ENCODE assay signal across 8 cellular contexts in genomic region chr1:42381424-42381673, GRCh38. TPM values are rescaled to one million over a fixed set of nuclear protein-coding genes. Genes with fewer than 3 reads are reported as not detected.
DNase-seq lines count a peak whose midpoint lies in the region; ATAC-seq and TF ChIP-seq lines count a peak whose summit lies in the region.
"Had no signal": no experiment of that assay in that cellular context is flagged by ENCODE, and none has a peak within 500 bp of the region (broad histone marks: within the 10 kb centered on the region; RNA-seq: fewer than 3 reads in every experiment).

No MANE protein-coding gene starts in this region.

- H3K27me3 Mint-ChIP-seq in osteocyte (ENCODE audit: unreplicated experiment): peaks cover 55% of the 10 kb centered on the region

- H3K4me1 Mint-ChIP-seq in osteocyte (ENCODE audit: unreplicated experiment): peaks cover 5% of the 10 kb centered on the region

- H3K79me2 ChIP-seq in DND-41 (ENCODE audit: insufficient read depth, low read length): no peaks in the 10 kb centered on the region

- H3K36me3 ChIP-seq in DND-41 (ENCODE audit: insufficient read depth, low read length): no peaks in the 10 kb centered on the region; the same call in 1 of the 2 replicates
- H3K36me3 ChIP-seq in HUES64 (ENCODE audit: insufficient read depth, low read length): no peaks in the 10 kb centered on the region
- H3K36me3 ChIP-seq in colonic mucosa: no peaks in the 10 kb centered on the region

- H3K9me3 ChIP-seq in DND-41 (ENCODE audit: insufficient read depth, low read length, severe bottlenecking) (no peaks in the 10 kb centered on the region), HUES64 (ENCODE audit: insufficient read depth, low read depth, low read length) (no peaks in the 10 kb centered on the region), colonic mucosa (no peaks in the 10 kb centered on the region)

- H3K9ac ChIP-seq in DND-41 (ENCODE audit: low read depth, low read length) (peak overlapping the region; percentile 71), HUES64 (ENCODE audit: low read depth, low read length) (no peak overlapping the region), colonic mucosa (ENCODE audit: low read depth in 2 of 2, low read length in 2 of 2) (no peak overlapping the region)

- no peak for TF ChIP-seq CTCF in DND-41 (IDR thresholded peaks at IDR 0.05; ENCODE audit: borderline replicate concordance, extremely low read depth, low read length, poor library complexity, severe bottlenecking)
- no peak for TF ChIP-seq CTCF in colonic mucosa (IDR thresholded peaks at IDR 0.05)
- TF ChIP-seq CTCF in osteocyte (IDR thresholded peaks at IDR 0.05): no peak

- H4K20me1 ChIP-seq in DND-41 (ENCODE audit: insufficient read depth, low read length): no peaks in the 10 kb centered on the region

- H3K27ac ChIP-seq in DND-41 (ENCODE audit: low read length) (no peak overlapping the region; the same call in 1 of the 2 replicates), HUES64 (ENCODE audit: low read depth, low read length) (no peak overlapping the region), colonic mucosa (no peak overlapping the region)

- DNase-seq in DND-41: no peak
- DNase-seq in colonic mucosa: no peak
- no peak for DNase-seq in osteocyte (ENCODE audit: extremely low spot score, unreplicated experiment)
- no peak for DNase-seq in AG08396 (ENCODE audit: low spot score)
- no peak for DNase-seq in GM03348 (ENCODE audit: low spot score)
- DNase-seq in GF-D8 (lab: John Stamatoyannopoulos, UW): no peak

- no peaks in the 10 kb centered on the region for H3K9me3 Mint-ChIP-seq in osteocyte (ENCODE audit: unreplicated experiment)

- H3K27ac Mint-ChIP-seq in osteocyte (ENCODE audit: unreplicated experiment): no peak overlapping the region

- WGBS in HUES64: 57% methylated on average over 2 of the region's 2 CpGs

- H3K4me3 ChIP-seq in DND-41 (ENCODE audit: low read depth in 1 of 2, low read length in 2 of 2) (peak overlapping the region; percentile 47 to 95), HUES64 (ENCODE audit: low read length) (peak overlapping the region; percentile 64), colonic mucosa (peak overlapping the region; percentile 63)

- H2AFZ ChIP-seq in DND-41 (ENCODE audit: low read depth, low read length): peak overlapping the region; percentile 97

- H3K27me3 ChIP-seq in DND-41 (ENCODE audit: insufficient read depth, low read length, poor library complexity): peaks cover 16% of the 10 kb centered on the region
- peaks cover 39% of the 10 kb centered on the region for H3K27me3 ChIP-seq in HUES64 (ENCODE audit: insufficient read depth, low read length)
- peaks cover 5% of the 10 kb centered on the region for H3K27me3 ChIP-seq in colonic mucosa

- peak overlapping the region; percentile 97 for H3K4me2 ChIP-seq in DND-41 (ENCODE audit: insufficient read depth, low read length)

- intact Hi-C loops in colonic mucosa (cut with DNase I): no loop called here

- H3K36me3 Mint-ChIP-seq in osteocyte (ENCODE audit: unreplicated experiment): no peaks in the 10 kb centered on the region

- no peak for ATAC-seq in DND-41 (ENCODE audit: insufficient read depth, low read depth)

- peak overlapping the region; percentile 60 for H3K4me3 Mint-ChIP-seq in osteocyte (ENCODE audit: unreplicated experiment)

- H3K4me1 ChIP-seq in DND-41 (ENCODE audit: insufficient read depth, low read length): peaks cover 24% of the 10 kb centered on the region
- H3K4me1 ChIP-seq in HUES64 (ENCODE audit: insufficient read depth, low read length): peaks cover 12% of the 10 kb centered on the region
- H3K4me1 ChIP-seq in colonic mucosa: no peaks in the 10 kb centered on the region

RNA-seq across cellular contexts. Expression of gene RIMKLA, which starts 0.8 kb away (rescaled TPM):
- polyA plus RNA-seq in HUES64 (2013, experiment 1 of 2): 2.0 TPM
- 2.7 TPM for polyA plus RNA-seq in HUES64 (2013, experiment 2 of 2)
- total RNA-seq in colonic mucosa (10 to 100 TPM; 14.3 to 30.9 TPM), osteocyte (not detected in 2 replicates)
- total RNA-seq: endothelial cell of umbilical vein had no signal

RNA-seq across cellular contexts. Expression of gene FOXJ3, which starts 46.3 kb away (rescaled TPM):
- polyA plus RNA-seq in HUES64 (2013, experiment 1 of 2): 25.1 TPM
- 28.0 TPM for polyA plus RNA-seq in HUES64 (2013, experiment 2 of 2)
- total RNA-seq in colonic mucosa (10 to 100 TPM; 39.9 to 44.8 TPM), osteocyte (33.6 and 34.6 TPM in 2 replicates)

Comparison
In these comparisons a context has a peak if more than half of its experiments do, and no peak if none do; other contexts are left out.
1. RNA of gene RIMKLA, which starts 0.8 kb away (total RNA-seq): 14.3 to 30.9 TPM in colonic mucosa; not detected in osteocyte; every median in the first group is over 10 times any median in the second.
2. Peak in every context shown above with its lines, with median percentiles within 50 percentile points of each other: H3K4me3 ChIP-seq.